Comparison of ENCODE assay signal across 2 cellular contexts in genomic region chr9:76451234-76451633, GRCh38.
A peak's percentile ranks its signal among the peaks of the same experiment; 100 is the strongest.
TF ChIP-seq lines count a peak whose summit lies in the region.

No MANE protein-coding gene starts in this region.

TF ChIP-seq in A549, 52 proteins besides CTCF, POLR2A, EP300 and RAD21:
- TF ChIP-seq FOSL2 (IDR thresholded peaks at IDR 0.05): 0 out of 2 replicates have a peak, but pooled peaks have one; percentile 11
- TF ChIP-seq FOSL2 (CRISPR knock-in tag; IDR thresholded peaks at IDR 0.05): 0 out of 2 replicates have a peak, but pooled peaks have one; percentile 11
- no peak for TF ChIP-seq CHD2 (IDR thresholded peaks at IDR 0.05; ENCODE audit: low read length, partially characterized antibody)
TF ChIP-seq in A549: peak in this region for 1.

TF ChIP-seq in HCT116, 20 proteins besides CTCF, POLR2A, EP300 and RAD21:
- no peak for TF ChIP-seq MAX (IDR thresholded peaks at IDR 0.05)
- no peak for TF ChIP-seq EZH2 (IDR thresholded peaks at IDR 0.05)
- no peak for TF ChIP-seq REST (IDR thresholded peaks at IDR 0.05; ENCODE audit: low read depth)
- no peak for TF ChIP-seq EZH2phosphoT487 (IDR thresholded peaks at IDR 0.05; ENCODE audit: borderline replicate concordance)
- TF ChIP-seq ELF1 (IDR thresholded peaks at IDR 0.05; ENCODE audit: borderline replicate concordance, low read depth): no peak
- no peak for TF ChIP-seq ZNF274 (IDR thresholded peaks at IDR 0.05; ENCODE audit: low read depth, low read length)
- TF ChIP-seq CEBPB (IDR thresholded peaks at IDR 0.05; ENCODE audit: low read depth): no peak
- no peak for TF ChIP-seq FOSL1 (IDR thresholded peaks at IDR 0.05; ENCODE audit: low read depth)
- no peak for TF ChIP-seq JUND (IDR thresholded peaks at IDR 0.05)
- TF ChIP-seq ZBTB33 (IDR thresholded peaks at IDR 0.05; ENCODE audit: extremely low read depth, insufficient replicate concordance, low read length): no peak
- TF ChIP-seq EGR1 (IDR thresholded peaks at IDR 0.05; ENCODE audit: low read depth): no peak
